22 cellular contexts compared by ENCODE assay signal in the genomic region with DNA sequence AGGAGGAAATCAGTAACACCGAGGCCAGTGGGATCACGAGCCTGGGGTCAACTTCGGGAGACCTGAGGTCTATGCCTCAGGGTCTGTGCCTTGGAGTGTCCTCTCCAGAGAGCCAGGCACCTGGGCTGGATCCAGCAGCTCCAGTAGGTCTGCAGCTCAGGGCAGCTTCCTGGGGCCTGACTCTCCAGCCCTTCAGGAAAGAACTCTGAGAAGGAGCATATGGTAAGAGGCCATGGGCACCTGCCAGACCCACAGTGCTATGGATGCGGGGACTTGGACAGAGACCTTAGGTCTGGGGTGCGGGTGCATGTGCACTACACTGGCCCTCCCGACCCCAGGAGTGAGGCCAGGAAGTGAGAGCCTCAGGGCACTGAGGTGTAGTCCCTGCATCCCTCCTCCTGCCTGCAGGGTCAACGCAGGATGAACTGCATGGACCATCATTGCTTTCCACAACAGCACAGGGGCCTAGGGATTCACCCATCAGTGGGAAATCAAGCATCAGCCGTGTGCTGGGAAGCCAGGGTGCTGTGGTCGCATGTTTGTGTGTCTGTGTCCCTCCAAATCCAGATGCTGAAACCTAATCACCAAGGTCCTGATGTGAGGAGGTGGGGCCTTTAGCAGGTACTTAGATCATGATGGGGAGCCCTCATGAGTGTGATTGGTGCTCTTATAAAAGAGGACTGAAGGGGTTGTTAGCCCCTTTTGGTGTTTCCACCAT.
"Had no signal": no experiment of that assay in that cellular context is flagged by ENCODE, and none has a peak within 500 bp of the region (broad histone marks: within the 10 kb centered on the region; RNA-seq: fewer than 3 reads in every experiment).

No MANE protein-coding gene starts in this region.

- H3K9me3 ChIP-seq: colonic mucosa, esophagus squamous epithelium, gastrocnemius medialis, left lung, neutrophil, pancreas, psoas muscle, right atrium auricular region, suprapubic skin, tibial nerve had no signal

- H3K27me3 ChIP-seq: colonic mucosa, dorsolateral prefrontal cortex, esophagus squamous epithelium, gastrocnemius medialis, neutrophil, pancreas, right atrium auricular region, suprapubic skin, tibial nerve had no signal

- H3K27ac Mint-ChIP-seq: brain had no signal

- ATAC-seq: gastrocnemius medialis, left lung, natural killer cell, pancreas, psoas muscle had no signal

- H3K27me3 Mint-ChIP-seq: brain; stimulated activated naive CD8-positive, alpha-beta T cell treated with anti-CD3 and anti-CD28 coated beads, Interleukin-15, Interleukin-2, amounts not matched to agents 100 ng/mL and 50 ng/mL, for 24 hours had no signal

- DNase-seq: activated CD4-positive, alpha-beta T cell treated with anti-CD3 and anti-CD28 coated beads, Interleukin-2, amount 50 U/mL, for 1 hour; activated naive CD4-positive, alpha-beta T cell treated with Interleukin-2 at 50 U/mL for 16 hours; aorta; colonic mucosa; dorsolateral prefrontal cortex; esophagus squamous epithelium; gastrocnemius medialis; hippocampal formation; kidney glomerular epithelial cell; left lung; natural killer cell; pancreas; psoas muscle; stimulated activated CD4-positive, alpha-beta T cell treated with anti-CD3 and anti-CD28 coated beads, Interleukin-4, amount 100 ng/mL, for 24 hours had no signal

- H3K4me3 Mint-ChIP-seq: brain; natural killer cell; stimulated activated naive CD8-positive, alpha-beta T cell treated with anti-CD3 and anti-CD28 coated beads, Interleukin-15, Interleukin-2, amounts not matched to agents 100 ng/mL and 50 ng/mL, for 24 hours had no signal

- H3K9me3 Mint-ChIP-seq: brain; natural killer cell; stimulated activated naive CD8-positive, alpha-beta T cell treated with anti-CD3 and anti-CD28 coated beads, Interleukin-15, Interleukin-2, amounts not matched to agents 100 ng/mL and 50 ng/mL, for 24 hours; T-helper 2 cell treated with Interferon-gamma antibody and Interleukin-4, amounts not matched to agents 5 μg/mL and 100 μg/mL, for 36 hours had no signal

- H3K36me3 Mint-ChIP-seq: brain, natural killer cell had no signal

- H3K27ac ChIP-seq: colonic mucosa, dorsolateral prefrontal cortex, esophagus squamous epithelium, gastrocnemius medialis, left lung, neutrophil, pancreas, psoas muscle, right atrium auricular region, suprapubic skin, tibial nerve, VCaP had no signal
